Comparison of ENCODE assay signal across 15 cellular contexts in genomic region chr17:18968945-18969887, GRCh38. TPM values are rescaled to one million over a fixed set of nuclear protein-coding genes. Genes with fewer than 3 reads are reported as not detected.
A peak's percentile ranks its signal among the peaks of the same experiment; 100 is the strongest.
DNase-seq lines count a peak whose midpoint lies in the region; ATAC-seq and TF ChIP-seq lines count a peak whose summit lies in the region.
"Had no signal": no experiment of that assay in that cellular context is flagged by ENCODE, and none has a peak within 500 bp of the region (broad histone marks: within the 10 kb centered on the region; RNA-seq: fewer than 3 reads in every experiment).

No MANE protein-coding gene starts in this region.

- H3K4me2 ChIP-seq in BLaER1 (peak overlapping the region; percentile 71), mammary epithelial cell (ENCODE audit: insufficient read depth, low read depth, low read length) (peak overlapping the region; percentile 2)

- H3K79me2 ChIP-seq in mammary epithelial cell (ENCODE audit: insufficient read depth, low read length) = peaks cover 5% of the 10 kb centered on the region

- H3K9me3 ChIP-seq in BLaER1 (no peaks in the 10 kb centered on the region), mammary epithelial cell (replicated peaks; ENCODE audit: insufficient read depth, low read length) (no peaks in the 10 kb centered on the region), WERI-Rb-1 (ENCODE audit: severe bottlenecking) (no peaks in the 10 kb centered on the region)
- H3K9me3 ChIP-seq: left ventricle myocardium inferior, right atrium auricular region had no signal

- WGBS in mammary epithelial cell (ENCODE audit: low coverage, missing lambda C conversion rate) = 83% methylated on average over 21 of the region's 23 CpGs

- H3K36me3 ChIP-seq in BLaER1 = no peaks in the 10 kb centered on the region
- H3K36me3 ChIP-seq in mammary epithelial cell (ENCODE audit: insufficient read depth, low read length) = no peaks in the 10 kb centered on the region
- H3K36me3 ChIP-seq in WERI-Rb-1 = no peaks in the 10 kb centered on the region
- H3K36me3 ChIP-seq: left ventricle myocardium inferior had no signal

- no peak overlapping the region for H3K4me3 Mint-ChIP-seq in mesothelial cell of epicardium
- H3K4me3 Mint-ChIP-seq: activated CD4-positive, alpha-beta T cell treated with anti-CD3 and anti-CD28 coated beads, Interleukin-2, amount 10 ng/mL, durations not matched to agents 24 days and 14 days; CD4-positive, alpha-beta memory T cell had no signal

- peak overlapping the region; percentile 91 for H3K27ac Mint-ChIP-seq in mesothelial cell of epicardium
- H3K27ac Mint-ChIP-seq: activated CD4-positive, alpha-beta T cell treated with anti-CD3 and anti-CD28 coated beads, Interleukin-2, amount 10 ng/mL, durations not matched to agents 24 days and 14 days had no signal

- H3K4me3 ChIP-seq in BLaER1 (no peak overlapping the region), mammary epithelial cell (replicated peaks in 1 of 3; ENCODE audit: insufficient read depth in 1 of 3, low read depth in 2 of 3, low read length in 3 of 3) (no peak overlapping the region), WERI-Rb-1 (ENCODE audit: low read depth, low read length) (no peak overlapping the region)
- H3K4me3 ChIP-seq: left ventricle myocardium inferior, right atrium auricular region had no signal

- H3K9ac ChIP-seq in BLaER1 (no peak overlapping the region), mammary epithelial cell (ENCODE audit: insufficient read depth, low read length) (no peak overlapping the region)

- no peaks in the 10 kb centered on the region for H4K20me1 ChIP-seq in BLaER1
- H4K20me1 ChIP-seq in mammary epithelial cell (ENCODE audit: insufficient read depth, low read length) = no peaks in the 10 kb centered on the region

- H3K36me3 Mint-ChIP-seq in mesothelial cell of epicardium = peaks cover 5% of the 10 kb centered on the region

- H3K4me1 Mint-ChIP-seq in mesothelial cell of epicardium = peaks cover 21% of the 10 kb centered on the region

- CTCF ChIA-PET in mammary epithelial cell (lab: Charles Lee; ENCODE audit: low non-redundant PET) = interaction anchor here (0.6 kb wide), 1 partner anchor 35 kb away, joined by 3 read pairs; the partner anchor contains the start of gene FAM83G

- dilution Hi-C loops in mammary epithelial cell (cut with HindIII; ENCODE audit: low sequenced_read_pairs) = loop anchor here (5.0 kb wide), 1 partner anchor 72 kb away; no protein-coding TSS in a partner anchor

- no peaks in the 10 kb centered on the region for H3K9me3 Mint-ChIP-seq in mesothelial cell of epicardium
- H3K9me3 Mint-ChIP-seq: activated CD4-positive, alpha-beta T cell treated with anti-CD3 and anti-CD28 coated beads, Interleukin-2, amount 10 ng/mL, durations not matched to agents 24 days and 14 days; CD4-positive, alpha-beta memory T cell had no signal

- H2AFZ ChIP-seq in mammary epithelial cell (ENCODE audit: low read depth, low read length) = no peak overlapping the region

- H3K27me3 Mint-ChIP-seq in mesothelial cell of epicardium (ENCODE audit: low read depth) = no peaks in the 10 kb centered on the region
- H3K27me3 Mint-ChIP-seq: activated CD4-positive, alpha-beta T cell treated with anti-CD3 and anti-CD28 coated beads, Interleukin-2, amount 10 ng/mL, durations not matched to agents 24 days and 14 days; CD4-positive, alpha-beta memory T cell had no signal

- H3K4me1 ChIP-seq in BLaER1 (peaks cover 29% of the 10 kb centered on the region), mammary epithelial cell (ENCODE audit: insufficient read depth, low read length) (peaks cover 24% of the 10 kb centered on the region)

- H3K27ac ChIP-seq in BLaER1 (peak overlapping the region; percentile 74), mammary epithelial cell (ENCODE audit: insufficient read depth, low read depth, low read length) (no peak overlapping the region), WERI-Rb-1 (no peak overlapping the region)
- H3K27ac ChIP-seq: left ventricle myocardium inferior had no signal

- ATAC-seq in GM21619 (IDR thresholded peaks at IDR 0.05; ENCODE audit: unreplicated experiment) = no peak

- in situ Hi-C loops in mammary epithelial cell (cut with MboI; ENCODE audit: low sequenced_read_pairs in 2 of 2) = no loop called here

- TSS peak; percentile 30 for BruUV-seq in mammary epithelial cell (replicated peaks; lab: Mats Ljungman, UMichigan)

- DNase-seq in HT1080 (ENCODE audit: low read depth) = peak; percentile 33
- peak; percentile 71 for DNase-seq in mammary epithelial cell
- no peak for DNase-seq in mesothelial cell of epicardium (ENCODE audit: low spot score in 2 of 2, unreplicated experiment in 2 of 2)
- no peak for DNase-seq in WERI-Rb-1
- no peak for DNase-seq in activated gamma-delta T cell (lab: John Stamatoyannopoulos, UW)
- DNase-seq in NCI-H1694 (lab: John Stamatoyannopoulos, UW) = no peak
- DNase-seq: activated CD4-positive, alpha-beta T cell treated with anti-CD3 and anti-CD28 coated beads, Interleukin-2, amount 10 ng/mL, durations not matched to agents 24 days and 14 days; CD4-positive, alpha-beta memory T cell; left ventricle myocardium inferior; NCI-H187 treated with DMSO at 0.1 percent for 48 hours; Right ventricle myocardium superior had no signal

- TF ChIP-seq CTCF in mammary epithelial cell (conservative IDR thresholded peaks at IDR 0.05 in 1 of 2, IDR thresholded peaks at IDR 0.05 in 1 of 2; ENCODE audit: extremely low read depth in 1 of 2, insufficient read depth in 1 of 2, low read depth in 1 of 2, low read length in 2 of 2) (no peak), mesothelial cell of epicardium (IDR thresholded peaks at IDR 0.05; ENCODE audit: unreplicated experiment) (no peak), WERI-Rb-1 (IDR thresholded peaks at IDR 0.05; ENCODE audit: low read depth, low read length) (no peak)

- H3K27me3 ChIP-seq in BLaER1 = no peaks in the 10 kb centered on the region
- no peaks in the 10 kb centered on the region for H3K27me3 ChIP-seq in mammary epithelial cell (ENCODE audit: insufficient read depth, low read length)
- H3K27me3 ChIP-seq in WERI-Rb-1 (ENCODE audit: insufficient read depth, low read depth, severe bottlenecking) = no peaks in the 10 kb centered on the region
- H3K27me3 ChIP-seq: right atrium auricular region had no signal

- intact Hi-C loops in mammary epithelial cell (cut with micrococcal nuclease) = loop anchor here (10.0 kb wide), 2 partner anchors 46 to 154 kb away; no protein-coding TSS in a partner anchor

RNA-seq across cellular contexts. Expression of gene SLC5A10, which starts 17.3 kb away (rescaled TPM):
- total RNA-seq in HT1080 (2014; rRNA removed; shearing (Covaris generic)) = not detected in 2 replicates
- polyA plus RNA-seq in HT1080 (2015; cell fraction: cytosol; rRNA removed) = 0.03 TPM in 1 of 2 replicates, not detected in the other
- polyA plus RNA-seq in HT1080 (2015; cell fraction: nucleus; rRNA removed) = 0.12 TPM in 1 of 2 replicates, not detected in the other
- total RNA-seq in mammary epithelial cell (not detected), mesothelial cell of epicardium (0.14 to 0.25 TPM (median 0.24 TPM) in 3 replicates)
- polyA plus RNA-seq in mammary epithelial cell = not detected
- not detected for polyA minus RNA-seq in mammary epithelial cell
- total RNA-seq: activated CD4-positive, alpha-beta T cell treated with anti-CD3 and anti-CD28 coated beads, Interleukin-2, amount 10 ng/mL, durations not matched to agents 24 days and 14 days; CD4-positive, alpha-beta memory T cell; epithelial cell of proximal tubule; left ventricle myocardium inferior; Right ventricle myocardium superior had no signal

RNA-seq across cellular contexts. Expression of gene FAM83G, which starts 35.3 kb away (rescaled TPM):
- total RNA-seq in HT1080 (2014; rRNA removed; shearing (Covaris generic)) = 20.2 and 21.0 TPM in 2 replicates
- 14.7 and 15.5 TPM in 2 replicates for polyA plus RNA-seq in HT1080 (2015; cell fraction: cytosol; rRNA removed)
- 34.1 and 36.8 TPM in 2 replicates for polyA plus RNA-seq in HT1080 (2015; cell fraction: nucleus; rRNA removed)
- 10 to 100 TPM; 25.7 to 36.3 TPM for total RNA-seq in mammary epithelial cell
- 17.4 TPM for polyA plus RNA-seq in mammary epithelial cell
- polyA minus RNA-seq in mammary epithelial cell = 24.7 TPM
- total RNA-seq in mesothelial cell of epicardium = 14.5 to 15.0 TPM (median 15.0 TPM) in 3 replicates

Comparison
In these comparisons a context has a peak if more than half of its experiments do, and no peak if none do; other contexts are left out.
1. DNase-seq: peak in HT1080 (single experiment) and mammary epithelial cell (single experiment); none in mesothelial cell of epicardium (0 of 2), WERI-Rb-1 (single experiment), activated gamma-delta T cell (single experiment) and NCI-H1694 (single experiment).